Comparison of ENCODE assay signal across 1 cellular context in the genomic region with DNA sequence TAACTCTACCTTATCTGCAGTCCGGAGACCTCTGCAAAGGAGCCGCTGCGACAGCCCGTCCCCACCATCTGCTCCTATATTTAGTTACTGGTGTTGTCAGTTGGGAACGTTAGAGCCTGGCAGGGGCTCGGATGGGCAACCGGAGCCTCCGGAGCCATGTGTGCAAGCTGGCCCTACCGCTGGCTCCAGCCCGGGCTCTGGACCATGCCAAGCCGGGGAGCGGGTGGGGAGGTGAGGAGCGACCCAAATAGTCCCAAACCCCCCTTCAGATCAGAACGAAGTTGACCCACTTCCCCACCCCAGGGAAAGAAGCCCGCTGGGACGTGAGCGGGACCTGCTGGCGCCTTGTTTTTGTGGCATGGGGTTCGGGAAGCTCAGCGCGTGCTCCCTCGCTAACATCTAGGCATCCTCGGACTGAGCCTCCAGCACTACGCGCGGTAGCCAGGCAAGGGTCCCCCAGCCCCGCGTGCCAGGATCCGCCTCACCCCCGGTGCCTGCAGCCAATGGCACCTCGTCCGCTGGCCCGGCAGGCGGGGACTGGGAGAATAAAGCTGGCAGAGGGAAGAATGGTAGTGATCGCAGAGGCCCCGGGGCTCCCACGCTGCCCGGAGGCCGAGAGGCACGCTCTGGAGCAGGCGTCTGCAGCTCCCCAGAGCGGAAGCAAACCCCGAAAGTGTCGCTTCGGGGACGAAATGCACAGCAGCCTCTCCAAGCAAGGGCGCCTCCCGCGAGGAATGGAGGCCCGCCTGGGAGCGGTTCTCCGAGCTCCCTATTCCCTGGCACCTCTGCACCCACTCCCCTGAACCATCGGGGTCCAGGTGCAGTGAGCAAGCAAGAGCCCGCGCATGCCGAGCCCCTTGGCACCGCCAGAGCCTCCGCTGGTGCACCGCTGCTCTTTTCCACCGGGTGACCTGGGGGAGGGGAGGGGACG.
TF ChIP-seq lines count a peak whose summit lies in the region.

No MANE protein-coding gene starts in this region.

TF ChIP-seq in K562, 482 proteins besides CTCF, POLR2A, EP300 and RAD21 (continued from another document and continues in another):
- TF ChIP-seq CUX1 (CRISPR knock-in tag; IDR thresholded peaks at IDR 0.05) (no peak), SLC30A9 (CRISPR knock-in tag; IDR thresholded peaks at IDR 0.05) (no peak), HSF4 (CRISPR knock-in tag; IDR thresholded peaks at IDR 0.05; ENCODE audit: borderline replicate concordance) (no peak), ARNT (IDR thresholded peaks at IDR 0.05) (no peak), GATAD2A (IDR thresholded peaks at IDR 0.05) (no peak), NFRKB (IDR thresholded peaks at IDR 0.05; ENCODE audit: low read depth) (no peak), RFX5 (IDR thresholded peaks at IDR 0.05; ENCODE audit: low read depth, low read length) (no peak), HINFP (tag; conservative IDR thresholded peaks at IDR 0.05; ENCODE audit: low read depth) (no peak), RBM39 (optimal IDR thresholded peaks at IDR 0.05; ENCODE audit: low read depth, low read length) (no peak), TAF15 (IDR thresholded peaks at IDR 0.05; ENCODE audit: low read depth, low read length) (no peak), GATA2 (CRISPR knock-in tag; IDR thresholded peaks at IDR 0.05) (no peak), PRMT5 (CRISPR knock-in tag; IDR thresholded peaks at IDR 0.05) (no peak), ZNF263 (CRISPR knock-in tag; IDR thresholded peaks at IDR 0.05; ENCODE audit: borderline replicate concordance) (0 out of 2 replicates have a peak, but pooled peaks have one; percentile 49), CBX3 (IDR thresholded peaks at IDR 0.05; ENCODE audit: borderline replicate concordance in 1 of 2, low read length in 2 of 2) (no peak), ILK (tag; IDR thresholded peaks at IDR 0.05; ENCODE audit: borderline replicate concordance, low read depth) (no peak), BACH1 (tag; IDR thresholded peaks at IDR 0.05) (no peak), KLF16 (IDR thresholded peaks at IDR 0.05) (no peak), HIVEP1 (CRISPR knock-in tag; IDR thresholded peaks at IDR 0.05) (0 out of 2 replicates have a peak, but pooled peaks have one; percentile 1), SMAD3 (CRISPR knock-in tag; conservative IDR thresholded peaks at IDR 0.05) (no peak), MEF2D (tag; conservative IDR thresholded peaks at IDR 0.05; ENCODE audit: low read depth) (no peak), PHB (CRISPR knock-in tag; IDR thresholded peaks at IDR 0.05) (no peak), JUND (IDR thresholded peaks at IDR 0.05; ENCODE audit: borderline replicate concordance, low read depth, low read length) (no peak), JUND (tag; IDR thresholded peaks at IDR 0.05; ENCODE audit: borderline replicate concordance, low read depth, low read length) (no peak), HES1 (IDR thresholded peaks at IDR 0.05; ENCODE audit: low read depth) (no peak), ZNF165 (CRISPR knock-in tag; IDR thresholded peaks at IDR 0.05; ENCODE audit: borderline replicate concordance) (0 out of 2 replicates have a peak, but pooled peaks have one; percentile 47), IRF1 (CRISPR knock-in tag; IDR thresholded peaks at IDR 0.05; ENCODE audit: borderline replicate concordance) (no peak), ZBTB11 (CRISPR knock-in tag; IDR thresholded peaks at IDR 0.05) (no peak), SMARCA4 (IDR thresholded peaks at IDR 0.05) (peak; percentile 39; the same call in 1 of the 2 replicates), NEUROD1 (IDR thresholded peaks at IDR 0.05; ENCODE audit: borderline replicate concordance, low read depth, low read length, partially characterized antibody) (no peak), KLF1 (tag; IDR thresholded peaks at IDR 0.05) (no peak), ZNF23 (CRISPR knock-in tag; IDR thresholded peaks at IDR 0.05) (no peak), ZSCAN32 (CRISPR knock-in tag; IDR thresholded peaks at IDR 0.05) (no peak)
- TF ChIP-seq, protein P1, sequence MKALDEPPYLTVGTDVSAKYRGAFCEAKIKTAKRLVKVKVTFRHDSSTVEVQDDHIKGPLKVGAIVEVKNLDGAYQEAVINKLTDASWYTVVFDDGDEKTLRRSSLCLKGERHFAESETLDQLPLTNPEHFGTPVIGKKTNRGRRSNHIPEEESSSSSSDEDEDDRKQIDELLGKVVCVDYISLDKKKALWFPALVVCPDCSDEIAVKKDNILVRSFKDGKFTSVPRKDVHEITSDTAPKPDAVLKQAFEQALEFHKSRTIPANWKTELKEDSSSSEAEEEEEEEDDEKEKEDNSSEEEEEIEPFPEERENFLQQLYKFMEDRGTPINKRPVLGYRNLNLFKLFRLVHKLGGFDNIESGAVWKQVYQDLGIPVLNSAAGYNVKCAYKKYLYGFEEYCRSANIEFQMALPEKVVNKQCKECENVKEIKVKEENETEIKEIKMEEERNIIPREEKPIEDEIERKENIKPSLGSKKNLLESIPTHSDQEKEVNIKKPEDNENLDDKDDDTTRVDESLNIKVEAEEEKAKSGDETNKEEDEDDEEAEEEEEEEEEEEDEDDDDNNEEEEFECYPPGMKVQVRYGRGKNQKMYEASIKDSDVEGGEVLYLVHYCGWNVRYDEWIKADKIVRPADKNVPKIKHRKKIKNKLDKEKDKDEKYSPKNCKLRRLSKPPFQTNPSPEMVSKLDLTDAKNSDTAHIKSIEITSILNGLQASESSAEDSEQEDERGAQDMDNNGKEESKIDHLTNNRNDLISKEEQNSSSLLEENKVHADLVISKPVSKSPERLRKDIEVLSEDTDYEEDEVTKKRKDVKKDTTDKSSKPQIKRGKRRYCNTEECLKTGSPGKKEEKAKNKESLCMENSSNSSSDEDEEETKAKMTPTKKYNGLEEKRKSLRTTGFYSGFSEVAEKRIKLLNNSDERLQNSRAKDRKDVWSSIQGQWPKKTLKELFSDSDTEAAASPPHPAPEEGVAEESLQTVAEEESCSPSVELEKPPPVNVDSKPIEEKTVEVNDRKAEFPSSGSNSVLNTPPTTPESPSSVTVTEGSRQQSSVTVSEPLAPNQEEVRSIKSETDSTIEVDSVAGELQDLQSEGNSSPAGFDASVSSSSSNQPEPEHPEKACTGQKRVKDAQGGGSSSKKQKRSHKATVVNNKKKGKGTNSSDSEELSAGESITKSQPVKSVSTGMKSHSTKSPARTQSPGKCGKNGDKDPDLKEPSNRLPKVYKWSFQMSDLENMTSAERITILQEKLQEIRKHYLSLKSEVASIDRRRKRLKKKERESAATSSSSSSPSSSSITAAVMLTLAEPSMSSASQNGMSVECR (CRISPR knock-in tag; IDR thresholded peaks at IDR 0.05), result peak; percentile 24; the same call in 1 of the 2 replicates
- TF ChIP-seq, protein P2, sequence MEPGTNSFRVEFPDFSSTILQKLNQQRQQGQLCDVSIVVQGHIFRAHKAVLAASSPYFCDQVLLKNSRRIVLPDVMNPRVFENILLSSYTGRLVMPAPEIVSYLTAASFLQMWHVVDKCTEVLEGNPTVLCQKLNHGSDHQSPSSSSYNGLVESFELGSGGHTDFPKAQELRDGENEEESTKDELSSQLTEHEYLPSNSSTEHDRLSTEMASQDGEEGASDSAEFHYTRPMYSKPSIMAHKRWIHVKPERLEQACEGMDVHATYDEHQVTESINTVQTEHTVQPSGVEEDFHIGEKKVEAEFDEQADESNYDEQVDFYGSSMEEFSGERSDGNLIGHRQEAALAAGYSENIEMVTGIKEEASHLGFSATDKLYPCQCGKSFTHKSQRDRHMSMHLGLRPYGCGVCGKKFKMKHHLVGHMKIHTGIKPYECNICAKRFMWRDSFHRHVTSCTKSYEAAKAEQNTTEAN (CRISPR knock-in tag; IDR thresholded peaks at IDR 0.05), result no peak
- TF ChIP-seq, protein P3, sequence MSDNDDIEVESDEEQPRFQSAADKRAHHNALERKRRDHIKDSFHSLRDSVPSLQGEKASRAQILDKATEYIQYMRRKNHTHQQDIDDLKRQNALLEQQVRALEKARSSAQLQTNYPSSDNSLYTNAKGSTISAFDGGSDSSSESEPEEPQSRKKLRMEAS (CRISPR knock-in tag; IDR thresholded peaks at IDR 0.05), result peak; percentile 52; the same call in 1 of the 2 replicates
- TF ChIP-seq, protein P4, sequence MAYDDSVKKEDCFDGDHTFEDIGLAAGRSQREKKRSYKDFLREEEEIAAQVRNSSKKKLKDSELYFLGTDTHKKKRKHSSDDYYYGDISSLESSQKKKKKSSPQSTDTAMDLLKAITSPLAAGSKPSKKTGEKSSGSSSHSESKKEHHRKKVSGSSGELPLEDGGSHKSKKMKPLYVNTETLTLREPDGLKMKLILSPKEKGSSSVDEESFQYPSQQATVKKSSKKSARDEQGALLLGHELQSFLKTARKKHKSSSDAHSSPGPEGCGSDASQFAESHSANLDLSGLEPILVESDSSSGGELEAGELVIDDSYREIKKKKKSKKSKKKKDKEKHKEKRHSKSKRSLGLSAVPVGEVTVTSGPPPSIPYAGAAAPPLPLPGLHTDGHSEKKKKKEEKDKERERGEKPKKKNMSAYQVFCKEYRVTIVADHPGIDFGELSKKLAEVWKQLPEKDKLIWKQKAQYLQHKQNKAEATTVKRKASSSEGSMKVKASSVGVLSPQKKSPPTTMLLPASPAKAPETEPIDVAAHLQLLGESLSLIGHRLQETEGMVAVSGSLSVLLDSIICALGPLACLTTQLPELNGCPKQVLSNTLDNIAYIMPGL (CRISPR knock-in tag; IDR thresholded peaks at IDR 0.05), result peak; percentile 75; the same call in 1 of the 2 replicates
